In the genomic region with DNA sequence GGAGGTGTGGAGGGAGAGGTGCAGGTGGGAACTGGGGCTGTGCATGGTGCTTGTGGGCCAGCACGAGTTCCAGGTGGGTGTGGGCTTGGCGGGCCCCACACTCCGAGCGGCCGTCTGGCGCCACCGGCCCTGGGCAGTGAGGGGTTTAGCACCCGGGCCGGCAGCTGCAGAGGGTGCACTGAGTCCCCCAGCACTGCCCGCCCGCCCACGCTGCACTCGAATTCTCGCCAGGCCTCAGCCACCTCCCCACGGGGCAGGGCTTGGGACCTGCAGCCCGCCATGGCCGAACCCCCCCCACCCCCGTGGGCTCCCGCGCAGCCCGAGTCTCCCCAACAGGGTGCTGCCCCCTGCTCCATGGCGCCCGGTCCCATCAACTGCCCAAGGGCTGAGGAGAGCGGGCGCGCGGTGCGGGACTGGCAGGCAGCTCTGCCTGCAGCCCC, we compare ENCODE assay signal across 20 cellular contexts.
"Had no signal": no experiment of that assay in that cellular context is flagged by ENCODE, and none has a peak within 500 bp of the region (broad histone marks: within the 10 kb centered on the region; RNA-seq: fewer than 3 reads in every experiment).

No MANE protein-coding gene starts in this region.

- ATAC-seq: natural killer cell; sciatic nerve; stimulated activated effector memory CD8-positive, alpha-beta T cell treated with anti-CD3 and anti-CD28 coated beads, Interleukin-12 subunit alpha, Interleukin-12 subunit beta, amount 100 ng/mL, for 72 hours had no signal

- H3K27ac ChIP-seq: dorsolateral prefrontal cortex, hepatocyte, parathyroid adenoma, prostate gland, right atrium auricular region, stomach, thyroid gland had no signal

- H3K4me3 ChIP-seq: dorsolateral prefrontal cortex, hepatocyte, lung, prostate gland, right atrium auricular region, smooth muscle cell, stomach, thyroid gland had no signal

- H3K27me3 ChIP-seq: hepatocyte, right atrium auricular region, stomach, thyroid gland had no signal

- DNase-seq: caudate nucleus; cerebellar nuclear complex; dorsolateral prefrontal cortex; effector CD4-positive, alpha-beta T cell; head of caudate nucleus; islet precursor cell; natural killer cell; stimulated activated CD4-positive, alpha-beta T cell treated with anti-CD3 and anti-CD28 coated beads, Interleukin-2, amount 100 ng/mL, for 24 hours; stimulated activated CD4-positive, alpha-beta T cell treated with anti-CD3 and anti-CD28 coated beads, Interleukin-4, amount 100 ng/mL, for 24 hours; stomach; thyroid gland; trophoblast cell had no signal

- H3K9me3 ChIP-seq: prostate gland, right atrium auricular region, thyroid gland had no signal

- H3K4me1 ChIP-seq: parathyroid adenoma, prostate gland, right atrium auricular region, stomach, thyroid gland had no signal

- H3K36me3 ChIP-seq: prostate gland, right atrium auricular region, stomach, thyroid gland had no signal
